ENCODE assay signal across 11 cellular contexts in genomic region chr3:111695584-111696213, GRCh38. TPM values are rescaled to one million over a fixed set of nuclear protein-coding genes. Genes with fewer than 3 reads are reported as not detected.
DNase-seq lines count a peak whose midpoint lies in the region; ATAC-seq and TF ChIP-seq lines count a peak whose summit lies in the region.
"Had no signal": no experiment of that assay in that cellular context is flagged by ENCODE, and none has a peak within 500 bp of the region (broad histone marks: within the 10 kb centered on the region; RNA-seq: fewer than 3 reads in every experiment).

No MANE protein-coding gene starts in this region.

- H3K27me3 Mint-ChIP-seq in activated CD4-positive, alpha-beta T cell treated with anti-CD3 and anti-CD28 coated beads, Interleukin-2, amount 10 ng/mL, durations not matched to agents 24 days and 14 days, result no peaks in the 10 kb centered on the region
- no peaks in the 10 kb centered on the region for H3K27me3 Mint-ChIP-seq in nephron progenitor cell (ENCODE audit: low read depth, poor library complexity)
- H3K27me3 Mint-ChIP-seq: stimulated activated naive B cell treated with anti-CD40 and anti-IgM and Interleukin-4, amounts not matched to agents 10 μg/mL and 1 μg/mL and 100 μg/mL, for 72 hours had no signal

- no TSS peak for BruUV-seq in PC-9 (replicated peaks; lab: Mats Ljungman, UMichigan)

- H3K4me3 ChIP-seq in PC-9 (no peak overlapping the region), choroid plexus epithelial cell (ENCODE audit: low read depth, low read length) (no peak overlapping the region), skeletal muscle satellite cell (ENCODE audit: low read length) (peak overlapping the region; percentile 2), psoas muscle (no peak overlapping the region), H7 (ENCODE audit: insufficient read depth, low read depth, low read length) (no peak overlapping the region)
- H3K4me3 ChIP-seq: BLaER1 had no signal

- H3K4me2 ChIP-seq in PC-9, result peak overlapping the region; percentile 32
- peak overlapping the region; percentile 59 for H3K4me2 ChIP-seq in skeletal muscle satellite cell (ENCODE audit: low read length)
- H3K4me2 ChIP-seq: BLaER1 had no signal

- POLR2A ChIA-PET in PC-9 (lab: Charles Lee; ENCODE audit: unreplicated experiment), result no interaction called here

- intact Hi-C loops in activated CD4-positive, alpha-beta T cell treated with anti-CD3 and anti-CD28 coated beads, Interleukin-2, amount 10 ng/mL, durations not matched to agents 24 days and 14 days (cut with micrococcal nuclease), result no loop called here
- intact Hi-C loops in PC-9 (cut with micrococcal nuclease; ENCODE audit: unreplicated experiment), result no loop called here
- intact Hi-C loops in psoas muscle (cut with DNase I), result no loop called here

- H3K27me3 ChIP-seq in PC-9 (ENCODE audit: insufficient read depth, low read depth) (no peaks in the 10 kb centered on the region), skeletal muscle satellite cell (ENCODE audit: control insufficient read depth, insufficient read depth, low read length) (no peaks in the 10 kb centered on the region), psoas muscle (ENCODE audit: insufficient read depth in 3 of 3, low read length in 2 of 3) (no peaks in the 10 kb centered on the region), H7 (ENCODE audit: control insufficient read depth, insufficient read depth, low read length) (no peaks in the 10 kb centered on the region)
- H3K27me3 ChIP-seq: BLaER1 had no signal

- no peak overlapping the region for H2AFZ ChIP-seq in PC-9

- peaks cover 41% of the 10 kb centered on the region for H3K79me2 ChIP-seq in PC-9 (ENCODE audit: low read depth)

- peaks cover 52% of the 10 kb centered on the region for H3K4me1 Mint-ChIP-seq in activated CD4-positive, alpha-beta T cell treated with anti-CD3 and anti-CD28 coated beads, Interleukin-2, amount 10 ng/mL, durations not matched to agents 24 days and 14 days
- H3K4me1 Mint-ChIP-seq in nephron progenitor cell, result peaks cover 19% of the 10 kb centered on the region

- no peaks in the 10 kb centered on the region for H4K20me1 ChIP-seq in PC-9 (ENCODE audit: insufficient read depth)

- WGBS in psoas muscle, 3 donors, result 32 to 38% (median 33%) methylated on average over 2 of the region's 2 CpGs

- peaks cover 5% of the 10 kb centered on the region for H3K36me3 Mint-ChIP-seq in activated CD4-positive, alpha-beta T cell treated with anti-CD3 and anti-CD28 coated beads, Interleukin-2, amount 10 ng/mL, durations not matched to agents 24 days and 14 days (ENCODE audit: low read depth)
- no peaks in the 10 kb centered on the region for H3K36me3 Mint-ChIP-seq in nephron progenitor cell (ENCODE audit: low read depth)
- H3K36me3 Mint-ChIP-seq: stimulated activated naive B cell treated with anti-CD40 and anti-IgM and Interleukin-4, amounts not matched to agents 10 μg/mL and 1 μg/mL and 100 μg/mL, for 72 hours had no signal

- CTCF ChIA-PET in PC-9 (lab: Charles Lee), result interaction anchor here (0.6 to 1.0 kb wide), 2 partner anchors 16 to 26 kb away, joined by 3 read pairs; no protein-coding TSS in a partner anchor

- H3K9ac ChIP-seq in skeletal muscle satellite cell (ENCODE audit: low read depth, low read length), result peak overlapping the region; percentile 46
- H3K9ac ChIP-seq: BLaER1 had no signal

- H3K9me3 ChIP-seq in PC-9 (ENCODE audit: insufficient read depth, low read depth) (no peaks in the 10 kb centered on the region), skeletal muscle satellite cell (replicated peaks; ENCODE audit: low read length) (no peaks in the 10 kb centered on the region), psoas muscle (no peaks in the 10 kb centered on the region)
- H3K9me3 ChIP-seq: BLaER1 had no signal

- H3K27ac ChIP-seq in PC-9, result peak overlapping the region; percentile 51
- no peak overlapping the region for H3K27ac ChIP-seq in psoas muscle
- H3K27ac ChIP-seq: BLaER1 had no signal

- H3K4me1 ChIP-seq in PC-9 (replicated peaks; ENCODE audit: insufficient read depth) (peaks cover 29% of the 10 kb centered on the region), skeletal muscle satellite cell (ENCODE audit: control insufficient read depth, insufficient read depth, low read length) (peaks cover 31% of the 10 kb centered on the region), psoas muscle (peaks cover 3% of the 10 kb centered on the region)

- H3K27ac Mint-ChIP-seq in activated CD4-positive, alpha-beta T cell treated with anti-CD3 and anti-CD28 coated beads, Interleukin-2, amount 10 ng/mL, durations not matched to agents 24 days and 14 days, result peak overlapping the region; percentile 79
- no peak overlapping the region for H3K27ac Mint-ChIP-seq in nephron progenitor cell
- H3K27ac Mint-ChIP-seq: stimulated activated naive B cell treated with anti-CD40 and anti-IgM and Interleukin-4, amounts not matched to agents 10 μg/mL and 1 μg/mL and 100 μg/mL, for 72 hours had no signal

- ATAC-seq in psoas muscle, result no peak
- ATAC-seq: stimulated activated naive B cell treated with anti-CD40 and anti-IgM and Interleukin-4, amounts not matched to agents 10 μg/mL and 1 μg/mL and 100 μg/mL, for 72 hours had no signal

- no peaks in the 10 kb centered on the region for H3K9me3 Mint-ChIP-seq in activated CD4-positive, alpha-beta T cell treated with anti-CD3 and anti-CD28 coated beads, Interleukin-2, amount 10 ng/mL, durations not matched to agents 24 days and 14 days
- H3K9me3 Mint-ChIP-seq in nephron progenitor cell, result no peaks in the 10 kb centered on the region
- H3K9me3 Mint-ChIP-seq: stimulated activated naive B cell treated with anti-CD40 and anti-IgM and Interleukin-4, amounts not matched to agents 10 μg/mL and 1 μg/mL and 100 μg/mL, for 72 hours had no signal

- H3K4me3 Mint-ChIP-seq in activated CD4-positive, alpha-beta T cell treated with anti-CD3 and anti-CD28 coated beads, Interleukin-2, amount 10 ng/mL, durations not matched to agents 24 days and 14 days, result peak overlapping the region; percentile 14
- H3K4me3 Mint-ChIP-seq in nephron progenitor cell, result no peak overlapping the region
- H3K4me3 Mint-ChIP-seq: stimulated activated naive B cell treated with anti-CD40 and anti-IgM and Interleukin-4, amounts not matched to agents 10 μg/mL and 1 μg/mL and 100 μg/mL, for 72 hours had no signal

- DNase-seq in activated CD4-positive, alpha-beta T cell treated with anti-CD3 and anti-CD28 coated beads, Interleukin-2, amount 10 ng/mL, durations not matched to agents 24 days and 14 days, result no peak
- DNase-seq in activated CD4-positive, alpha-beta T cell treated with anti-CD3 and anti-CD28 coated beads, Interleukin-2, amount 50 U/mL, for 4 hours, result no peak
- DNase-seq in PC-9 (peak in 1 of 2 experiments; percentile 77), choroid plexus epithelial cell (ENCODE audit: low read depth) (peak; percentile 69), nephron progenitor cell (no peak), psoas muscle (no peak), H7 (no peak)
- DNase-seq: NCI-H2171 treated with DMSO at 0.1 percent for 48 hours; stimulated activated naive B cell treated with anti-CD40 and anti-IgM and Interleukin-4, amounts not matched to agents 10 μg/mL and 1 μg/mL and 100 μg/mL, for 72 hours had no signal

- H3K36me3 ChIP-seq in PC-9 (ENCODE audit: low read depth) (peaks cover 13% of the 10 kb centered on the region; the same call in 1 of the 2 replicates), skeletal muscle satellite cell (ENCODE audit: insufficient read depth, low read length) (no peaks in the 10 kb centered on the region), psoas muscle (ENCODE audit: insufficient read depth in 1 of 2, low read depth in 1 of 2) (no peaks in the 10 kb centered on the region), H7 (replicated peaks; ENCODE audit: control insufficient read depth, insufficient read depth, low read length) (no peaks in the 10 kb centered on the region)
- H3K36me3 ChIP-seq: BLaER1 had no signal

- H3K9me2 ChIP-seq in PC-9 (ENCODE audit: insufficient read depth), result no peaks in the 10 kb centered on the region

- H3F3A ChIP-seq in PC-9 (ENCODE audit: insufficient read depth, low read depth), result peaks cover 14% of the 10 kb centered on the region

- no peak for TF ChIP-seq CTCF in PC-9 (conservative IDR thresholded peaks at IDR 0.05)
- no peak for TF ChIP-seq CTCF in choroid plexus epithelial cell (conservative IDR thresholded peaks at IDR 0.05; ENCODE audit: low read depth, low read length)
- TF ChIP-seq CTCF in nephron progenitor cell (IDR thresholded peaks at IDR 0.05), result no peak
- no peak for TF ChIP-seq CTCF in psoas muscle (IDR thresholded peaks at IDR 0.05)

RNA-seq across cellular contexts. Expression of gene PLCXD2, which starts 21.2 kb away (rescaled TPM):
- 7.1 and 7.3 TPM in 2 replicates for total RNA-seq in activated CD4-positive, alpha-beta T cell treated with anti-CD3 and anti-CD28 coated beads, Interleukin-2, amount 10 ng/mL, durations not matched to agents 24 days and 14 days
- total RNA-seq in PC-9 (2021) (14.5 and 16.3 TPM in 2 replicates), psoas muscle (1 to 10 TPM in 1 of 4 donors, under 1 TPM in 3; 0.15 to 1.6 (median 0.33) TPM)
- total RNA-seq in skeletal muscle satellite cell (2012; rRNA removed), result 0.44 and 0.51 TPM in 2 replicates
- polyA plus RNA-seq in psoas muscle, result under 1 TPM; 0.08 to 0.25 (median 0.22) TPM
- 1.00 and 3.4 TPM in 2 replicates for total RNA-seq in H7 (2014; rRNA removed; shearing (Covaris generic))
